15 cellular contexts compared by ENCODE assay signal in genomic region chr6:135424385-135424784, GRCh38.
"Had no signal": no experiment of that assay in that cellular context is flagged by ENCODE, and none has a peak within 500 bp of the region (broad histone marks: within the 10 kb centered on the region; RNA-seq: fewer than 3 reads in every experiment).

No MANE protein-coding gene starts in this region.

- DNase-seq: activated CD4-positive, alpha-beta T cell treated with anti-CD3 and anti-CD28 coated beads for 48 hours; activated CD8-positive, alpha-beta memory T cell treated with anti-CD3 and anti-CD28 coated beads for 24 hours; activated naive CD4-positive, alpha-beta T cell treated with anti-CD3 and anti-CD28 coated beads, Interleukin-2, amount 10 ng/mL, durations not matched to agents 7 days and 5 days; cerebellar nuclear complex; effector CD8-positive, alpha-beta T cell; esophagus squamous epithelium; nucleus accumbens; posterior cingulate gyrus; right cardiac atrium; T-helper 17 cell; tibial artery had no signal

- H3K4me2 ChIP-seq: smooth muscle cell had no signal

- H3K4me1 ChIP-seq: ascending aorta, breast epithelium, esophagus squamous epithelium, tibial artery, vagina had no signal

- H3K27me3 ChIP-seq: ascending aorta, breast epithelium, esophagus squamous epithelium, tibial artery, vagina had no signal

- H3K9me3 ChIP-seq: ascending aorta, breast epithelium, esophagus squamous epithelium, tibial artery, vagina had no signal

- H3K4me3 ChIP-seq: ascending aorta, breast epithelium, esophagus squamous epithelium, smooth muscle cell, tibial artery, vagina had no signal

- H3K36me3 ChIP-seq: vagina had no signal

- H3K27ac ChIP-seq: ascending aorta, breast epithelium, esophagus squamous epithelium, tibial artery, vagina had no signal
